Comparison of ENCODE assay signal across 8 cellular contexts in the genomic region with DNA sequence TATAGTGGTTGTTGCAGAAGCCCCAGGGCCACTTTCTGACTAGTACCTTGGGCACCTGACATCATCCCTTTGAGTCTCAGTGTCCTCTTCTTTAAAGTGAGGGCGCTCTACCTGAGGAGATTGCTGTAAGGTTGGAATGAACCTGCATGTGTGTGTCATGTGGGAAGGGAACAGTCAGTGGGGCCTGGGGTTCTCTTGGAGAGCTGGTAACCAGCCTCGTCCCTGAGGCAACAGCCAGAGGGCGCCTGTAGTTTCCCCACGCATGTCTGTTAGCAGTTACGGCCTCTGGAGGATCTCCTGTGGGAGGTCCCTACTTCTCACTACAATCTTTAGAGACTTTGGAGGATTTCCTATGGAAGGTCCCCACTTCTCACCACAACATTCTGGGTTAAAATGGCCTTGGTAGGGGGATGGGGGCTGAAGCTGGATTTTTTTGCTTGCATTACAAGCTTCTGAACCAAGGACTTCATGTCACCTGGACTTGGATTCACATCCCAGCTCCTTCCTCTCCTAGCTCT. TPM values are rescaled to one million over a fixed set of nuclear protein-coding genes. Genes with fewer than 3 reads are reported as not detected.
DNase-seq lines count a peak whose midpoint lies in the region; ATAC-seq and TF ChIP-seq lines count a peak whose summit lies in the region.
"Not testable (repeated sequence)": the region's sequence is repeated elsewhere in the genome, so short reads cannot be mapped to it uniquely, and the experiment has no call there.

No MANE protein-coding gene starts in this region.

- H2AFZ ChIP-seq in fibroblast of lung (ENCODE audit: low read length) = peak overlapping the region; percentile 68

- DNase-seq in D341Med (ENCODE audit: low spot score) (peak; percentile 40), SHP77 (lab: John Stamatoyannopoulos, UW) (peak; percentile 14 to 33), fibroblast of lung (ENCODE audit: low read depth in 2 of 2) (peak; percentile 29 to 30)
- peak; percentile 46 for DNase-seq in Jurkat, Clone E6-1 (ENCODE audit: low read depth, low spot score)
- DNase-seq in activated naive CD4-positive, alpha-beta T cell treated with anti-CD3 and anti-CD28 coated beads, Interleukin-2, amount 50 U/mL, for 16 hours = peak; percentile 23
- DNase-seq in stimulated activated naive B cell treated with anti-CD40 and anti-IgM and Interleukin-4, amounts not matched to agents 10 μg/mL and 1 μg/mL and 100 μg/mL, for 72 hours = peak; percentile 29

- H4K20me1 ChIP-seq in fibroblast of lung (ENCODE audit: control insufficient read depth, extremely low read depth, insufficient read depth, low read length) = not testable (repeated sequence)

- H3K4me2 ChIP-seq in fibroblast of lung (ENCODE audit: extremely low read depth, insufficient read depth, low read length) = peak overlapping the region; percentile 86

- peak overlapping the region; percentile 78 for H3K9ac ChIP-seq in fibroblast of lung (ENCODE audit: insufficient read depth, low read length)

- H3K79me2 ChIP-seq in fibroblast of lung (ENCODE audit: control insufficient read depth, insufficient read depth, low read length) = peaks cover 11% of the 10 kb centered on the region

- not testable (repeated sequence) for H3K4me1 ChIP-seq in fibroblast of lung (ENCODE audit: control insufficient read depth, extremely low read depth, insufficient read depth, low read length)
- H3K4me1 ChIP-seq in mononuclear cell (ENCODE audit: insufficient read depth, low read length) = peaks cover 20% of the 10 kb centered on the region

- not testable (repeated sequence) for H3K9me3 Mint-ChIP-seq in stimulated activated naive B cell treated with anti-CD40 and anti-IgM and Interleukin-4, amounts not matched to agents 10 μg/mL and 1 μg/mL and 100 μg/mL, for 72 hours

- H3K4me3 Mint-ChIP-seq in stimulated activated naive B cell treated with anti-CD40 and anti-IgM and Interleukin-4, amounts not matched to agents 10 μg/mL and 1 μg/mL and 100 μg/mL, for 72 hours = peak overlapping the region; percentile 96 to 97

- peak overlapping the region; percentile 85 for H3K27ac ChIP-seq in fibroblast of lung (ENCODE audit: insufficient read depth, low read length)

- H3K27me3 ChIP-seq in fibroblast of lung (ENCODE audit: control insufficient read depth, insufficient read depth, low read length); mononuclear cell (ENCODE audit: insufficient read depth, low read length): not testable (repeated sequence)

- not testable (repeated sequence) for H3K27me3 Mint-ChIP-seq in stimulated activated naive B cell treated with anti-CD40 and anti-IgM and Interleukin-4, amounts not matched to agents 10 μg/mL and 1 μg/mL and 100 μg/mL, for 72 hours

- H3K4me1 Mint-ChIP-seq in stimulated activated naive B cell treated with anti-CD40 and anti-IgM and Interleukin-4, amounts not matched to agents 10 μg/mL and 1 μg/mL and 100 μg/mL, for 72 hours = peaks cover 14 to 28% of the 10 kb centered on the region in 2 donors

- not testable (repeated sequence) for H3K36me3 ChIP-seq in fibroblast of lung (ENCODE audit: control insufficient read depth, insufficient read depth, low read length)

- peaks cover 5 to 15% of the 10 kb centered on the region in 2 donors for H3K36me3 Mint-ChIP-seq in stimulated activated naive B cell treated with anti-CD40 and anti-IgM and Interleukin-4, amounts not matched to agents 10 μg/mL and 1 μg/mL and 100 μg/mL, for 72 hours

- TF ChIP-seq CTCF in fibroblast of lung (conservative IDR thresholded peaks at IDR 0.05 in 1 of 2, IDR thresholded peaks at IDR 0.05 in 1 of 2; ENCODE audit: low read depth in 1 of 2, low read length in 2 of 2) = peak; percentile 35 to 43

- H3K4me3 ChIP-seq in Jurkat, Clone E6-1 (ENCODE audit: low read length) = peak overlapping the region; percentile 95
- H3K4me3 ChIP-seq in fibroblast of lung (replicated peaks in 1 of 4; ENCODE audit: control extremely low read depth in 1 of 4, insufficient read depth in 1 of 4, low read depth in 3 of 4, low read length in 4 of 4) = peak overlapping the region; percentile 71 to 96 (median 90)
- H3K4me3 ChIP-seq in mononuclear cell (ENCODE audit: low read length) = peak overlapping the region; percentile 71

- ATAC-seq in GM21576 (IDR thresholded peaks at IDR 0.05; ENCODE audit: unreplicated experiment) = peak; percentile 32
- peak; percentile 42 to 52 for ATAC-seq in stimulated activated naive B cell treated with anti-CD40 and anti-IgM and Interleukin-4, amounts not matched to agents 10 μg/mL and 1 μg/mL and 100 μg/mL, for 72 hours (replicated peaks)

- H3K27ac Mint-ChIP-seq in stimulated activated naive B cell treated with anti-CD40 and anti-IgM and Interleukin-4, amounts not matched to agents 10 μg/mL and 1 μg/mL and 100 μg/mL, for 72 hours = peak overlapping the region; percentile 98

- H3K9me3 ChIP-seq in fibroblast of lung (ENCODE audit: control insufficient read depth, insufficient read depth, low read depth, low read length); mononuclear cell (ENCODE audit: low read depth, low read length): not testable (repeated sequence)

RNA-seq across cellular contexts. Expression of gene FAHD2A, which starts 0.8 kb away (rescaled TPM):
- 50.6 TPM for polyA plus RNA-seq in Jurkat, Clone E6-1 (2012; ENCODE audit: insufficient read depth, insufficient read length)
- total RNA-seq in fibroblast of lung (25.9 and 32.5 TPM in 2 replicates), mononuclear cell (12.2 TPM)
- polyA plus RNA-seq in fibroblast of lung = 22.1 and 25.7 TPM in 2 replicates
- polyA plus RNA-seq in fibroblast of lung (2012) = 21.2 and 28.7 TPM in 2 replicates
- polyA minus RNA-seq in fibroblast of lung (ENCODE audit: low replicate concordance) = 25.2 and 37.9 TPM in 2 replicates

Comparison
In these comparisons a context has a peak if more than half of its experiments do, and no peak if none do; other contexts are left out.
1. Peak in every context shown above with its lines: DNase-seq, ATAC-seq, H3K4me3 ChIP-seq and H3K27ac ChIP-seq.